Comparison of ENCODE assay signal across 1 cellular context in the genomic region with DNA sequence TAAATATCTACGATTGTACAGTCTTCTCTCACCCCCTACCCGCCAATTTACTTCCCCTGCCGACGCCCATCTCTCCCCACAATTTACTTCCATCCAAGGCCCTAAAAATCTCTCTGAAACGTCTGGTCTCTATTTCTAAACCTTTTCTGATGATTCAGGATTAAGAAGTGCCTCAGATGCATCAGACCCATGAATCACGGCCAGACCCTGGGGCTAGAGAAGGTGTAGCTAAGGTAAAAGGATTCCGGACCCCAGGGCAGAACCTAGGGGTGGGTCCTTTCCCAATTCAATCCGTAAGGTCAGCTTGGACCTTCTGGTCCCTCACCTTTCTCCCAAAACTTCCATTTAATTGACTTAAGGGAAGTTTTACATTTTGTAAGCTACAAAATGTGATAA.
TF ChIP-seq lines count a peak whose summit lies in the region.

No MANE protein-coding gene starts in this region.

TF ChIP-seq in WTC11, 78 proteins besides CTCF, POLR2A, EP300 and RAD21 (continued from another document):
- TF ChIP-seq NR3C1 (CRISPR knock-in tag; conservative IDR thresholded peaks at IDR 0.05; ENCODE audit: low read depth) = no peak
- TF ChIP-seq IRF2 (CRISPR knock-in tag; IDR thresholded peaks at IDR 0.05; ENCODE audit: borderline replicate concordance, low read depth) = no peak
- no peak for TF ChIP-seq FOXP1 (CRISPR knock-in tag; IDR thresholded peaks at IDR 0.05; ENCODE audit: borderline replicate concordance)
- TF ChIP-seq NFE2L1 (CRISPR knock-in tag; IDR thresholded peaks at IDR 0.05) = no peak
- no peak for TF ChIP-seq OVOL2 (CRISPR knock-in tag; IDR thresholded peaks at IDR 0.05; ENCODE audit: borderline replicate concordance)
- no peak for TF ChIP-seq ZNF423 (CRISPR knock-in tag; IDR thresholded peaks at IDR 0.05)
- no peak for TF ChIP-seq JAZF1 (CRISPR knock-in tag; IDR thresholded peaks at IDR 0.05)
- TF ChIP-seq HMGA2 (CRISPR knock-in tag; IDR thresholded peaks at IDR 0.05) = no peak
